Comparison of ENCODE assay signal across 12 cellular contexts in the genomic region with DNA sequence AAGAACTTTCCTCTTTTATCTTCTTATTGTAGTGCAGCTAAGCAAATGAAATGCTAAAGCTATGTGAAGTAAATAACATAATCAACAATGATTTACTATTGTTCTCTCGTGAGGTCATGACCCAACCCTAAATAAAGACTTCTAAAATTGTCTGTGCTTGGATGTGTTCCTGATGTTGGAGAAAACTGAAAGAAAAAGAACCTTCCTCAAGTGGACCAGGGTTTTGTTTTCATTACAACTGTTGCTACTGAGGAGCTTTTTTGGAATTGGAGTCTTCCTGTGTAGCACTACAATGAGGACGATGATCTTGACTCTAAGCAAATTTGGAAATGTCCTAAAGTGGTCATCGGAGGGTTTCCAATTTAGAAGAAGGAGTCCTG. TPM values are rescaled to one million over a fixed set of nuclear protein-coding genes. Genes with fewer than 3 reads are reported as not detected.
DNase-seq lines count a peak whose midpoint lies in the region; ATAC-seq and TF ChIP-seq lines count a peak whose summit lies in the region.
"Had no signal": no experiment of that assay in that cellular context is flagged by ENCODE, and none has a peak within 500 bp of the region (broad histone marks: within the 10 kb centered on the region; RNA-seq: fewer than 3 reads in every experiment).

No MANE protein-coding gene starts in this region.

- H3K4me1 ChIP-seq in RWPE2 (ENCODE audit: insufficient read depth, poor library complexity, severe bottlenecking) = peaks cover 60% of the 10 kb centered on the region
- peaks cover 41% of the 10 kb centered on the region for H3K4me1 ChIP-seq in effector memory CD4-positive, alpha-beta T cell (ENCODE audit: control insufficient read depth, insufficient read depth, low read length, poor library complexity, severe bottlenecking)
- H3K4me1 ChIP-seq in skeletal muscle satellite cell (ENCODE audit: control insufficient read depth, insufficient read depth, low read length) = peaks cover 84% of the 10 kb centered on the region
- peaks cover 0 to 51% (median 23%) of the 10 kb centered on the region in 4 donors for H3K4me1 ChIP-seq in tibial nerve

- H3K9me3 Mint-ChIP-seq in T-helper 2 cell treated with Interferon-gamma antibody and Interleukin-4, amounts not matched to agents 5 μg/mL and 100 μg/mL, for 36 hours = no peaks in the 10 kb centered on the region
- H3K9me3 Mint-ChIP-seq: naive B cell had no signal

- H3K27ac ChIP-seq in RWPE2 (ENCODE audit: poor library complexity, severe bottlenecking) (peak overlapping the region; percentile 88), tibial nerve (peak overlapping the region in 2 of 4 donors; percentile 57 to 73)
- H3K27ac ChIP-seq in effector memory CD4-positive, alpha-beta T cell (ENCODE audit: insufficient read depth, low read length, poor library complexity, severe bottlenecking) = peak overlapping the region; percentile 24

- H3K36me3 Mint-ChIP-seq in T-helper 2 cell treated with Interferon-gamma antibody and Interleukin-4, amounts not matched to agents 5 μg/mL and 100 μg/mL, for 36 hours (ENCODE audit: low read depth) = peaks cover 73% of the 10 kb centered on the region
- H3K36me3 Mint-ChIP-seq: naive B cell had no signal

- 41 to 43% methylated on average over 3 of the region's 3 CpGs for WGBS in tibial nerve, 2 donors

- no peak for TF ChIP-seq POLR2A in tibial nerve (IDR thresholded peaks at IDR 0.05)

- DNase-seq in T-helper 2 cell treated with Interferon-gamma antibody and Interleukin-4, amounts not matched to agents 5 μg/mL and 100 μg/mL, for 36 hours (ENCODE audit: low spot score) = no peak
- DNase-seq in T-helper 2 cell (no peak), RWPE2 (ENCODE audit: low spot score) (no peak), HuH-7.5 (ENCODE audit: low spot score) (no peak), tibial nerve (ENCODE audit: low spot score in 2 of 2) (no peak)
- no peak for DNase-seq in effector memory CD4-positive, alpha-beta T cell
- DNase-seq: activated CD4-positive, alpha-beta T cell treated with anti-CD3 and anti-CD28 coated beads, Interleukin-2, amount 50 U/mL, for 1 hour; naive B cell; NCI-H2107; sigmoid colon had no signal

- no peaks in the 10 kb centered on the region for H3K27me3 Mint-ChIP-seq in T-helper 2 cell treated with Interferon-gamma antibody and Interleukin-4, amounts not matched to agents 5 μg/mL and 100 μg/mL, for 36 hours (ENCODE audit: low read depth)

- H3K27me3 ChIP-seq in RWPE2 (ENCODE audit: insufficient read depth, poor library complexity, severe bottlenecking) = no peaks in the 10 kb centered on the region
- no peaks in the 10 kb centered on the region for H3K27me3 ChIP-seq in effector memory CD4-positive, alpha-beta T cell (replicated peaks; ENCODE audit: control insufficient read depth, insufficient read depth, low read length, poor library complexity, severe bottlenecking)
- no peaks in the 10 kb centered on the region for H3K27me3 ChIP-seq in skeletal muscle satellite cell (ENCODE audit: control insufficient read depth, insufficient read depth, low read length)
- no peaks in the 10 kb centered on the region for H3K27me3 ChIP-seq in tibial nerve
- H3K27me3 ChIP-seq: sigmoid colon had no signal

- H3K9ac ChIP-seq in skeletal muscle satellite cell (ENCODE audit: low read depth, low read length) = peak overlapping the region; percentile 69

- no peak for TF ChIP-seq EP300 in tibial nerve (IDR thresholded peaks at IDR 0.05)

- H3K36me3 ChIP-seq in RWPE2 (ENCODE audit: low read depth) (peaks cover 40% of the 10 kb centered on the region), skeletal muscle satellite cell (ENCODE audit: insufficient read depth, low read length) (peaks cover 46% of the 10 kb centered on the region), tibial nerve (no peaks in the 10 kb centered on the region)
- H3K36me3 ChIP-seq in effector memory CD4-positive, alpha-beta T cell (ENCODE audit: control insufficient read depth, insufficient read depth, low read length) = no peaks in the 10 kb centered on the region
- H3K36me3 ChIP-seq: sigmoid colon had no signal

- peak overlapping the region; percentile 82 for H3K4me3 Mint-ChIP-seq in T-helper 2 cell treated with Interferon-gamma antibody and Interleukin-4, amounts not matched to agents 5 μg/mL and 100 μg/mL, for 36 hours
- H3K4me3 Mint-ChIP-seq: naive B cell had no signal

- H3K4me3 ChIP-seq in RWPE2 (ENCODE audit: severe bottlenecking) = no peak overlapping the region
- no peak overlapping the region for H3K4me3 ChIP-seq in effector memory CD4-positive, alpha-beta T cell (ENCODE audit: insufficient read depth, low read depth, low read length, poor library complexity, severe bottlenecking)
- H3K4me3 ChIP-seq in skeletal muscle satellite cell (ENCODE audit: low read length) = peak overlapping the region; percentile 55
- no peak overlapping the region for H3K4me3 ChIP-seq in tibial nerve
- H3K4me3 ChIP-seq: sigmoid colon had no signal

- peak overlapping the region; percentile 76 for H3K4me2 ChIP-seq in skeletal muscle satellite cell (ENCODE audit: low read length)

- TF ChIP-seq CTCF in RWPE2 (IDR thresholded peaks at IDR 0.05; ENCODE audit: poor library complexity, severe bottlenecking) (no peak), tibial nerve (IDR thresholded peaks at IDR 0.05) (no peak)

- peak overlapping the region; percentile 94 for H3K27ac Mint-ChIP-seq in T-helper 2 cell treated with Interferon-gamma antibody and Interleukin-4, amounts not matched to agents 5 μg/mL and 100 μg/mL, for 36 hours

- peaks cover 84% of the 10 kb centered on the region for H3K4me1 Mint-ChIP-seq in T-helper 2 cell treated with Interferon-gamma antibody and Interleukin-4, amounts not matched to agents 5 μg/mL and 100 μg/mL, for 36 hours (ENCODE audit: low read depth)

- H3K9me3 ChIP-seq in RWPE2 (ENCODE audit: severe bottlenecking) (no peaks in the 10 kb centered on the region), skeletal muscle satellite cell (replicated peaks; ENCODE audit: low read length) (no peaks in the 10 kb centered on the region), tibial nerve (no peaks in the 10 kb centered on the region)
- no peaks in the 10 kb centered on the region for H3K9me3 ChIP-seq in effector memory CD4-positive, alpha-beta T cell (ENCODE audit: control insufficient read depth, low read length)
- H3K9me3 ChIP-seq: sigmoid colon had no signal

- ATAC-seq in RWPE2 (ENCODE audit: low read depth) (no peak), GM19452 (IDR thresholded peaks at IDR 0.05; ENCODE audit: unreplicated experiment) (no peak)

RNA-seq across cellular contexts. Expression of a gene that starts 59.7 kb away (rescaled TPM):
- total RNA-seq in skeletal muscle satellite cell (2012; rRNA removed) = 8.6 and 11.1 TPM in 2 replicates
- 10 to 100 TPM in 3 of 4 donors, 1 to 10 TPM in 1; 6.6 to 16.5 (median 14.8) TPM for total RNA-seq in tibial nerve
